In the genomic region with DNA sequence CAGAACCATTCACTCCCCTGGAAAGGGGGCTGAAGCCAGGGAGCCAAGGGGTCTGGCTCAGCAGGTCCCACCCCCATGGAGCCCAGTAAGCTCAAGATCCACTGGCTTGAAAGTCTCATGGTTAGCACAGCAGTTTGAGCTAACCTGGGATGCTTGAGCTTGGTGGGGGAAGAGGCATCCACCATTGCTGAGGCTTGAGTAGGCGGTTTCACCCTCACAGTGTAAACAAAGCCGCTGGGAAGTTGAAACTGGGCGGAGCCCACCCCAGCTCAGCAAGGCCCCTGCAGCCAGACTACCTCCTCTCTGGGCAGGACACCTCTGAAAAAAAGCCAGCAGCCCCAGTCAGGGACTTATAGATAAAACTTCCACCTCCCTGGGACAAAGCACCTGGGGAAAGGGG, we compare ENCODE assay signal across 23 cellular contexts.
"Had no signal": no experiment of that assay in that cellular context is flagged by ENCODE, and none has a peak within 500 bp of the region (broad histone marks: within the 10 kb centered on the region; RNA-seq: fewer than 3 reads in every experiment).

No MANE protein-coding gene starts in this region.

- H3K4me1 ChIP-seq: gastrocnemius medialis, lower lobe of right lung, prostate gland, right atrium auricular region, sigmoid colon, testis, tibial artery had no signal

- H3K27me3 ChIP-seq: dorsolateral prefrontal cortex, gastrocnemius medialis, right atrium auricular region, sigmoid colon, testis, tibial artery had no signal

- FAIRE-seq: keratinocyte had no signal

- H3K27ac ChIP-seq: dorsolateral prefrontal cortex, epithelial cell of prostate, gastrocnemius medialis, lower lobe of right lung, prostate gland, right atrium auricular region, sigmoid colon, testis, tibial artery had no signal

- DNase-seq: dorsolateral prefrontal cortex; effector CD4-positive, alpha-beta T cell; foreskin fibroblast; gastrocnemius medialis; head of caudate nucleus; left ventricle myocardium superior; lower lobe of right lung; naive thymus-derived CD8-positive, alpha-beta T cell; nephron progenitor cell; nucleus accumbens; sigmoid colon; stimulated activated CD4-positive, alpha-beta T cell treated with anti-CD3 and anti-CD28 coated beads, Interleukin-2, amount 100 ng/mL, for 24 hours; stimulated activated CD4-positive, alpha-beta T cell treated with anti-CD3 and anti-CD28 coated beads, Interleukin-4, amount 100 ng/mL, for 24 hours; stimulated activated naive CD8-positive, alpha-beta T cell treated with anti-CD3 and anti-CD28 coated beads, Interleukin-15, Interleukin-2, amounts not matched to agents 100 U/mL and 50 U/mL, for 24 hours; substantia nigra; testis; tibial artery had no signal

- H3K9me3 ChIP-seq: gastrocnemius medialis, lower lobe of right lung, prostate gland, right atrium auricular region, sigmoid colon, testis, tibial artery had no signal

- ATAC-seq: esophagus mucosa; gastrocnemius medialis; left ventricle myocardium superior; lower lobe of right lung; naive thymus-derived CD8-positive, alpha-beta T cell; stimulated activated memory B cell treated with anti-CD40 and anti-IgM and Interleukin-4, amounts not matched to agents 10 μg/mL and 1 μg/mL and 100 μg/mL, for 72 hours; stimulated activated naive CD8-positive, alpha-beta T cell treated with anti-CD3 and anti-CD28 coated beads, Interleukin-15, Interleukin-2, amounts not matched to agents 100 U/mL and 50 U/mL, for 24 hours had no signal

- H3K4me3 ChIP-seq: dorsolateral prefrontal cortex, gastrocnemius medialis, lower lobe of right lung, prostate gland, right atrium auricular region, sigmoid colon, testis, tibial artery had no signal

- H3K36me3 ChIP-seq: gastrocnemius medialis, lower lobe of right lung, prostate gland, right atrium auricular region had no signal
